Comparison of ENCODE assay signal across 8 cellular contexts in genomic region chr2:10301946-10302478, GRCh38. TPM values are rescaled to one million over a fixed set of nuclear protein-coding genes. Genes with fewer than 3 reads are reported as not detected.
DNase-seq lines count a peak whose midpoint lies in the region; ATAC-seq and TF ChIP-seq lines count a peak whose summit lies in the region.

No MANE protein-coding gene starts in this region.

- peaks cover 4 to 5% of the 10 kb centered on the region in 2 experiments; a peak in 3 of 5 replicates for H3K9me3 Mint-ChIP-seq in H9

- no peak for ATAC-seq in RWPE2 (ENCODE audit: low read depth)
- no peak for ATAC-seq in GM18502 (IDR thresholded peaks at IDR 0.05; ENCODE audit: poor library complexity, unreplicated experiment)
- ATAC-seq in GM21786 (IDR thresholded peaks at IDR 0.05; ENCODE audit: unreplicated experiment) = no peak

- DNase-seq in H9 (peak; percentile 30), RWPE2 (ENCODE audit: low spot score) (no peak), retinal pigment epithelial cell (ENCODE audit: low read depth) (no peak), HuH-7 (ENCODE audit: low spot score) (no peak), NCI-H2227 treated with DMSO at 0.1 percent for 48 hours (lab: John Stamatoyannopoulos, UW) (no peak)

- no peak overlapping the region for H3K27ac ChIP-seq in H9 (ENCODE audit: insufficient read length, low read depth, low read length)
- H3K27ac ChIP-seq in RWPE2 (ENCODE audit: poor library complexity, severe bottlenecking) = peak overlapping the region; percentile 38
- H3K27ac ChIP-seq in esophagus (ENCODE audit: low read depth in 2 of 2, low read length in 1 of 2) = peak overlapping the region; percentile 47 to 82

- H3K4me3 ChIP-seq in RWPE2 (ENCODE audit: severe bottlenecking) (peak overlapping the region; percentile 65), esophagus (ENCODE audit: low read depth in 1 of 2, low read length in 2 of 2) (peak overlapping the region; percentile 39 to 77), retinal pigment epithelial cell (ENCODE audit: low read length) (peak overlapping the region; percentile 53)

- H3K4ac ChIP-seq in H9 (ENCODE audit: low read depth, low read length) = no peak overlapping the region

- peak overlapping the region; percentile 38 for H3K14ac ChIP-seq in H9 (ENCODE audit: insufficient read depth, low read length)

- no peak overlapping the region for H2BK20ac ChIP-seq in H9 (ENCODE audit: low read depth, low read length, poor library complexity, severe bottlenecking)

- no peak overlapping the region for H3K56ac ChIP-seq in H9 (ENCODE audit: insufficient read length, low read depth, low read length)

- H3K27me3 Mint-ChIP-seq in H9 (ENCODE audit: low read depth) = peaks cover 40% of the 10 kb centered on the region

- H4K20me1 ChIP-seq in H9 (ENCODE audit: control insufficient read depth, insufficient read depth, insufficient read length) = no peaks in the 10 kb centered on the region

- H3K4me1 ChIP-seq in H9 (ENCODE audit: insufficient read depth, low read length) (peaks cover 2% of the 10 kb centered on the region; the same call in 1 of the 2 replicates), RWPE2 (ENCODE audit: insufficient read depth, poor library complexity, severe bottlenecking) (peaks cover 22% of the 10 kb centered on the region), esophagus (ENCODE audit: control insufficient read depth in 2 of 2, insufficient read depth in 2 of 2, low read length in 1 of 2) (peaks cover 0 to 8% of the 10 kb centered on the region in 2 donors)

- H2AK5ac ChIP-seq in H9 (ENCODE audit: insufficient read length, low read length) = no peak overlapping the region

- H3K79me1 ChIP-seq in H9 (ENCODE audit: insufficient read depth, low read depth, low read length, poor library complexity, severe bottlenecking) = no peaks in the 10 kb centered on the region

- peaks cover 32 to 41% of the 10 kb centered on the region in 2 experiments for H3K4me1 Mint-ChIP-seq in H9

- no peak overlapping the region for H2BK120ac ChIP-seq in H9 (ENCODE audit: low read depth, low read length, poor library complexity, severe bottlenecking)

- H3K36me3 ChIP-seq in RWPE2 (ENCODE audit: low read depth) (no peaks in the 10 kb centered on the region), esophagus (ENCODE audit: control insufficient read depth in 2 of 2, insufficient read depth in 2 of 2, low read length in 1 of 2) (no peaks in the 10 kb centered on the region)

- H3K9me3 ChIP-seq in H9 (ENCODE audit: control insufficient read depth, low read depth, low read length) (no peaks in the 10 kb centered on the region), RWPE2 (ENCODE audit: severe bottlenecking) (no peaks in the 10 kb centered on the region), esophagus (ENCODE audit: control insufficient read depth in 2 of 2, insufficient read depth in 1 of 2, low read depth in 1 of 2, low read length in 1 of 2) (no peaks in the 10 kb centered on the region)

- H4K8ac ChIP-seq in H9 (replicated peaks; ENCODE audit: insufficient read length, low read depth, low read length) = no peak overlapping the region

- 0 out of 7 replicates have a peak, but pooled peaks cover 0 to 6% (median 0%) of the 10 kb centered on the region in 3 experiments for H3K36me3 Mint-ChIP-seq in H9 (ENCODE audit: insufficient read depth in 1 of 3, low read depth in 3 of 3)

- H2AFZ ChIP-seq in H9 (ENCODE audit: low read length) = no peak overlapping the region

- H4K5ac ChIP-seq in H9 (ENCODE audit: insufficient read length, low read depth, low read length) = no peak overlapping the region

- no peak overlapping the region for H4K91ac ChIP-seq in H9 (ENCODE audit: insufficient read length, low read depth, low read length)

- peak overlapping the region in 1 of 3 experiments; percentile 76; a peak in 1 of 7 replicates for H3K27ac Mint-ChIP-seq in H9

- WGBS in H9 (ENCODE audit: extremely low coverage, insufficient read length, low lambda C conversion rate) = no CpG with 5 or more reads among the region's 29 CpGs
- WGBS in esophagus, 2 donors = 22 to 30% methylated on average over 21 to 29 of the region's 29 CpGs

- H3K79me2 ChIP-seq in H9 (ENCODE audit: insufficient read depth, low read length) = no peaks in the 10 kb centered on the region

- no peak overlapping the region for H3K23ac ChIP-seq in H9 (ENCODE audit: insufficient read length, low read depth, low read length)

- H3K27me3 ChIP-seq in H9 (ENCODE audit: insufficient read depth, low read length) (peaks cover 24% of the 10 kb centered on the region; the same call in 1 of the 2 replicates), RWPE2 (ENCODE audit: insufficient read depth, poor library complexity, severe bottlenecking) (no peaks in the 10 kb centered on the region), esophagus (ENCODE audit: control insufficient read depth in 1 of 2, insufficient read depth in 2 of 2, low read length in 2 of 2) (no peaks in the 10 kb centered on the region)

- H3K23me2 ChIP-seq in H9 (ENCODE audit: insufficient read length, low read depth, low read length, poor library complexity, severe bottlenecking) = peaks cover 19% of the 10 kb centered on the region

- peak overlapping the region; percentile 6 for H3K4me2 ChIP-seq in H9 (ENCODE audit: insufficient read depth, insufficient read length, low read length)

- no peak overlapping the region for H2BK15ac ChIP-seq in H9 (ENCODE audit: low read depth, low read length)

- TF ChIP-seq CTCF in H9 (conservative IDR thresholded peaks at IDR 0.05) (no peak), RWPE2 (IDR thresholded peaks at IDR 0.05; ENCODE audit: poor library complexity, severe bottlenecking) (no peak), retinal pigment epithelial cell (conservative IDR thresholded peaks at IDR 0.05; ENCODE audit: low read depth, low read length) (no peak)

- no peak overlapping the region for H3K9ac ChIP-seq in H9 (ENCODE audit: extremely low read depth, insufficient read length, low read length)

- no peak overlapping the region for H3T11ph ChIP-seq in H9 (ENCODE audit: low read length)

- H2BK12ac ChIP-seq in H9 (ENCODE audit: insufficient read length, low read depth, low read length) = no peak overlapping the region

- no peak overlapping the region for H3K18ac ChIP-seq in H9 (ENCODE audit: insufficient read length, low read depth, low read length)

- peak overlapping the region; percentile 43 to 66 for H3K4me3 Mint-ChIP-seq in H9

- no peak overlapping the region for H2BK5ac ChIP-seq in H9 (ENCODE audit: insufficient read length, low read length)

RNA-seq across cellular contexts. Expression of gene HPCAL1, which starts 0.7 kb away (rescaled TPM):
- total RNA-seq in H9 (2021) = 4.7 and 5.9 TPM in 2 replicates
- 10 to 100 TPM in 1 of 2 donors, 1 to 10 TPM in 1; 6.2 to 13.2 TPM for polyA plus RNA-seq in esophagus
